Comparison of ENCODE assay signal across 28 cellular contexts in genomic region chr3:103227651-103228050, GRCh38.
"Had no signal": no experiment of that assay in that cellular context is flagged by ENCODE, and none has a peak within 500 bp of the region (broad histone marks: within the 10 kb centered on the region; RNA-seq: fewer than 3 reads in every experiment).

No MANE protein-coding gene starts in this region.

- H3K27me3 Mint-ChIP-seq: stimulated activated memory B cell treated with anti-CD40 and anti-IgM and Interleukin-4, amounts not matched to agents 10 μg/mL and 1 μg/mL and 100 μg/mL, for 72 hours; stimulated activated naive B cell treated with anti-CD40 and anti-IgM and Interleukin-4, amounts not matched to agents 10 μg/mL and 1 μg/mL and 100 μg/mL, for 72 hours; stimulated activated naive CD8-positive, alpha-beta T cell treated with anti-CD3 and anti-CD28 coated beads, Interleukin-15, amount 100 ng/mL, for 72 hours; stimulated activated naive CD8-positive, alpha-beta T cell treated with anti-CD3 and anti-CD28 coated beads, Interleukin-15, Interleukin-2, amounts not matched to agents 100 ng/mL and 50 ng/mL, for 24 hours; type B pancreatic cell had no signal

- H3K9me3 Mint-ChIP-seq: stimulated activated effector memory CD8-positive, alpha-beta T cell treated with anti-CD3 and anti-CD28 coated beads, Interleukin-12 subunit alpha, Interleukin-12 subunit beta, amount 100 ng/mL, for 72 hours; stimulated activated memory B cell treated with anti-CD40 and anti-IgM and Interleukin-4, amounts not matched to agents 10 μg/mL and 1 μg/mL and 100 μg/mL, for 72 hours; type B pancreatic cell had no signal

- H3K27ac Mint-ChIP-seq: stimulated activated effector memory CD8-positive, alpha-beta T cell treated with anti-CD3 and anti-CD28 coated beads, Interleukin-12 subunit alpha, Interleukin-12 subunit beta, amount 100 ng/mL, for 72 hours; stimulated activated memory B cell treated with anti-CD40 and anti-IgM and Interleukin-4, amounts not matched to agents 10 μg/mL and 1 μg/mL and 100 μg/mL, for 72 hours; stimulated activated naive B cell treated with anti-CD40 and anti-IgM and Interleukin-4, amounts not matched to agents 10 μg/mL and 1 μg/mL and 100 μg/mL, for 72 hours; stimulated activated naive CD8-positive, alpha-beta T cell treated with anti-CD3 and anti-CD28 coated beads, Interleukin-15, amount 100 ng/mL, for 72 hours; stimulated activated naive CD8-positive, alpha-beta T cell treated with anti-CD3 and anti-CD28 coated beads, Interleukin-15, Interleukin-2, amounts not matched to agents 100 ng/mL and 50 ng/mL, for 24 hours; type B pancreatic cell had no signal

- H3K36me3 ChIP-seq: stomach, suprapubic skin, thoracic aorta, thyroid gland, tibial artery, tibial nerve, transverse colon, upper lobe of left lung, upper lobe of right lung, uterus, vagina had no signal

- H3K4me3 Mint-ChIP-seq: stimulated activated effector memory CD8-positive, alpha-beta T cell treated with anti-CD3 and anti-CD28 coated beads, Interleukin-12 subunit alpha, Interleukin-12 subunit beta, amount 100 ng/mL, for 72 hours; stimulated activated memory B cell treated with anti-CD40 and anti-IgM and Interleukin-4, amounts not matched to agents 10 μg/mL and 1 μg/mL and 100 μg/mL, for 72 hours; stimulated activated naive B cell treated with anti-CD40 and anti-IgM and Interleukin-4, amounts not matched to agents 10 μg/mL and 1 μg/mL and 100 μg/mL, for 72 hours; stimulated activated naive CD8-positive, alpha-beta T cell treated with anti-CD3 and anti-CD28 coated beads, Interleukin-15, amount 100 ng/mL, for 72 hours; stimulated activated naive CD8-positive, alpha-beta T cell treated with anti-CD3 and anti-CD28 coated beads, Interleukin-15, Interleukin-2, amounts not matched to agents 100 ng/mL and 50 ng/mL, for 24 hours; type B pancreatic cell had no signal

- H3K9me3 ChIP-seq: stomach, suprapubic skin, testis, thoracic aorta, thyroid gland, tibial artery, tibial nerve, transverse colon, upper lobe of left lung, upper lobe of right lung, uterus, vagina had no signal

- H3K4me3 ChIP-seq: stomach, suprapubic skin, testis, thoracic aorta, thyroid gland, tibial artery, tibial nerve, transverse colon, upper lobe of left lung, upper lobe of right lung, uterus, vagina had no signal

- H3K4me1 Mint-ChIP-seq: stimulated activated effector memory CD8-positive, alpha-beta T cell treated with anti-CD3 and anti-CD28 coated beads, Interleukin-12 subunit alpha, Interleukin-12 subunit beta, amount 100 ng/mL, for 72 hours; stimulated activated memory B cell treated with anti-CD40 and anti-IgM and Interleukin-4, amounts not matched to agents 10 μg/mL and 1 μg/mL and 100 μg/mL, for 72 hours; stimulated activated naive B cell treated with anti-CD40 and anti-IgM and Interleukin-4, amounts not matched to agents 10 μg/mL and 1 μg/mL and 100 μg/mL, for 72 hours; stimulated activated naive CD8-positive, alpha-beta T cell treated with anti-CD3 and anti-CD28 coated beads, Interleukin-15, amount 100 ng/mL, for 72 hours had no signal

- H3K27ac ChIP-seq: stomach, suprapubic skin, testis, thoracic aorta, thyroid gland, tibial artery, tibial nerve, transverse colon, upper lobe of left lung, upper lobe of right lung, uterus, vagina had no signal

- H3K36me3 Mint-ChIP-seq: stimulated activated effector memory CD8-positive, alpha-beta T cell treated with anti-CD3 and anti-CD28 coated beads, Interleukin-12 subunit alpha, Interleukin-12 subunit beta, amount 100 ng/mL, for 72 hours; stimulated activated memory B cell treated with anti-CD40 and anti-IgM and Interleukin-4, amounts not matched to agents 10 μg/mL and 1 μg/mL and 100 μg/mL, for 72 hours; stimulated activated naive B cell treated with anti-CD40 and anti-IgM and Interleukin-4, amounts not matched to agents 10 μg/mL and 1 μg/mL and 100 μg/mL, for 72 hours; type B pancreatic cell had no signal

- DNase-seq: stimulated activated CD4-positive, alpha-beta T cell treated with anti-CD3 and anti-CD28 coated beads, Interleukin-2, amount 100 ng/mL, for 48 hours; stimulated activated CD4-positive, alpha-beta T cell treated with anti-CD3 and anti-CD28 coated beads, Interleukin-4, amount 100 ng/mL, for 1 hour; stimulated activated CD4-positive, alpha-beta T cell treated with anti-CD3 and anti-CD28 coated beads, Interleukin-4, amount 100 ng/mL, for 24 hours; stimulated activated CD4-positive, alpha-beta T cell treated with anti-CD3 and anti-CD28 coated beads, Interleukin-4, amount 100 ng/mL, for 4 hours; stimulated activated CD8-positive, alpha-beta memory T cell treated with anti-CD3 and anti-CD28 coated beads, Interleukin-4, amount 100 ng/mL, for 48 hours; stimulated activated naive B cell treated with anti-CD40 and anti-IgM and Interleukin-4, amounts not matched to agents 10 μg/mL and 1 μg/mL and 100 μg/mL, for 72 hours; stimulated activated naive CD4-positive, alpha-beta T cell; stimulated activated naive CD4-positive, alpha-beta T cell treated with Interleukin-2 at 50 U/mL for 16 hours; stimulated activated naive CD8-positive, alpha-beta T cell treated with anti-CD3 and anti-CD28 coated beads, Interleukin-15, amount 100 ng/mL, for 72 hours; stimulated activated naive CD8-positive, alpha-beta T cell treated with anti-CD3 and anti-CD28 coated beads, Interleukin-15, Interleukin-2, amounts not matched to agents 100 U/mL and 50 U/mL, for 24 hours; stomach; substantia nigra; testis; thyroid gland; tibial artery; transverse colon; trophoblast cell; upper lobe of left lung; upper lobe of right lung; uterus had no signal

- H3K4me1 ChIP-seq: stomach, suprapubic skin, testis, thyroid gland, tibial artery, tibial nerve, transverse colon, upper lobe of left lung, upper lobe of right lung, uterus, vagina had no signal

- H3K27me3 ChIP-seq: stomach, suprapubic skin, testis, thyroid gland, tibial artery, tibial nerve, transverse colon, upper lobe of left lung, upper lobe of right lung, uterus, vagina had no signal
